ENCODE assay signal across 3 cellular contexts in genomic region chr7:117300506-117300905, GRCh38. TPM values are rescaled to one million over a fixed set of nuclear protein-coding genes. Genes with fewer than 3 reads are reported as not detected.
"Had no signal": no experiment of that assay in that cellular context is flagged by ENCODE, and none has a peak within 500 bp of the region (broad histone marks: within the 10 kb centered on the region; RNA-seq: fewer than 3 reads in every experiment).

No MANE protein-coding gene starts in this region.

RNA-seq across cellular contexts. Expression of gene WNT2, which starts 22.4 kb away (rescaled TPM):
- total RNA-seq: LHCN-M2, MCF 10A, NCI-H460 had no signal
